ENCODE assay signal across 8 cellular contexts in genomic region chr11:102451041-102451692, GRCh38. TPM values are rescaled to one million over a fixed set of nuclear protein-coding genes. Genes with fewer than 3 reads are reported as not detected.
A peak's percentile ranks its signal among the peaks of the same experiment; 100 is the strongest.
DNase-seq lines count a peak whose midpoint lies in the region; ATAC-seq, FAIRE-seq and TF ChIP-seq lines count a peak whose summit lies in the region.

No MANE protein-coding gene starts in this region.

- H3K4me3 ChIP-seq in A549 (peak overlapping the region; percentile 80), mucosa of descending colon (peak overlapping the region; percentile 83)

- peak overlapping the region; percentile 92 to 99 (median 95) for H3K27ac Mint-ChIP-seq in IgD-negative memory B cell

- H3K9me3 ChIP-seq in A549 = no peaks in the 10 kb centered on the region
- H3K9me3 ChIP-seq in mucosa of descending colon = no peaks in the 10 kb centered on the region

- H3K27me3 Mint-ChIP-seq in IgD-negative memory B cell = no peaks in the 10 kb centered on the region

- H3K4me1 ChIP-seq in A549 (peaks cover 75% of the 10 kb centered on the region), mucosa of descending colon (ENCODE audit: low read depth) (peaks cover 17% of the 10 kb centered on the region)

- POLR2A ChIA-PET in A549 (lab: Yijun Ruan, JAX) = interaction anchor here (0.8 to 1.0 kb wide), 2 partner anchors 43 to 101 kb away, joined by 3 to 4 read pairs; no protein-coding TSS in a partner anchor

- no peak for TF ChIP-seq EP300 in A549 (IDR thresholded peaks at IDR 0.05)

- no peak for FAIRE-seq in A549 (lab: Jason Lieb, UNC)

- no peak for TF ChIP-seq RAD21 in A549 (conservative IDR thresholded peaks at IDR 0.05 in 1 of 2, IDR thresholded peaks at IDR 0.05 in 1 of 2)

- intact Hi-C loops in mucosa of descending colon (cut with DNase I, micrococcal nuclease) = no loop called here

- TF ChIP-seq POLR2A in A549 (IDR thresholded peaks at IDR 0.05; ENCODE audit: low read length) = no peak

- H3K36me3 Mint-ChIP-seq in IgD-negative memory B cell = peaks cover 2% of the 10 kb centered on the region

- peak overlapping the region; percentile 90 for H3K4me2 ChIP-seq in A549

- H3K27ac ChIP-seq in A549 = peak overlapping the region; percentile 96
- peak overlapping the region; percentile 79 for H3K27ac ChIP-seq in caudate nucleus (ENCODE audit: low read depth, low read length)

- CTCF ChIA-PET in A549 (lab: Yijun Ruan, JAX) = interaction anchor here (1.1 to 1.2 kb wide), 3 partner anchors 9 to 162 kb away, joined by 3 to 7 read pairs (median 6); no protein-coding TSS in a partner anchor

- no peak for ATAC-seq in A549
- ATAC-seq in mucosa of descending colon = no peak
- no peak for ATAC-seq in GM19397 (IDR thresholded peaks at IDR 0.05; ENCODE audit: unreplicated experiment)
- no peak for ATAC-seq in GM19455 (IDR thresholded peaks at IDR 0.05; ENCODE audit: unreplicated experiment)

- WGBS in A549 (ENCODE audit: missing lambda C conversion rate) = 10% methylated on average over 6 of the region's 6 CpGs

- H3K36me3 ChIP-seq in mucosa of descending colon (ENCODE audit: low read depth) = no peaks in the 10 kb centered on the region

- no peak for DNase-seq in A549 (ENCODE audit: low read depth in 1 of 2, low spot score in 1 of 2)
- no peak for DNase-seq in caudate nucleus (lab: John Stamatoyannopoulos, UW)
- DNase-seq in mucosa of descending colon = no peak
- no peak for DNase-seq in amniotic stem cell (lab: John Stamatoyannopoulos, UW)
- DNase-seq in stimulated activated CD4-positive, alpha-beta T cell treated with anti-CD3 and anti-CD28 coated beads, Interleukin-2, amount 100 ng/mL, for 24 hours = no peak

- no peak for TF ChIP-seq CTCF in A549 (IDR thresholded peaks at IDR 0.05)
- TF ChIP-seq CTCF in mucosa of descending colon (IDR thresholded peaks at IDR 0.05) = no peak

- no peaks in the 10 kb centered on the region for H3K9me3 Mint-ChIP-seq in IgD-negative memory B cell

- H3K4me3 Mint-ChIP-seq in IgD-negative memory B cell = peak overlapping the region; percentile 94 to 100 (median 98)

- H3K4me1 Mint-ChIP-seq in IgD-negative memory B cell = peaks cover 53 to 66% (median 62%) of the 10 kb centered on the region in 3 donors

TF ChIP-seq in A549, 52 proteins besides CTCF, POLR2A, EP300 and RAD21:
- TF ChIP-seq FOSB (CRISPR knock-in tag; IDR thresholded peaks at IDR 0.05) = no peak
- no peak for TF ChIP-seq TFCP2L1 (CRISPR knock-in tag; IDR thresholded peaks at IDR 0.05)
- TF ChIP-seq FOSL2 (IDR thresholded peaks at IDR 0.05) = no peak
- no peak for TF ChIP-seq FOSL2 (CRISPR knock-in tag; IDR thresholded peaks at IDR 0.05)
- no peak for TF ChIP-seq TP53 (CRISPR knock-in tag; IDR thresholded peaks at IDR 0.05)
- TF ChIP-seq, protein P1, sequence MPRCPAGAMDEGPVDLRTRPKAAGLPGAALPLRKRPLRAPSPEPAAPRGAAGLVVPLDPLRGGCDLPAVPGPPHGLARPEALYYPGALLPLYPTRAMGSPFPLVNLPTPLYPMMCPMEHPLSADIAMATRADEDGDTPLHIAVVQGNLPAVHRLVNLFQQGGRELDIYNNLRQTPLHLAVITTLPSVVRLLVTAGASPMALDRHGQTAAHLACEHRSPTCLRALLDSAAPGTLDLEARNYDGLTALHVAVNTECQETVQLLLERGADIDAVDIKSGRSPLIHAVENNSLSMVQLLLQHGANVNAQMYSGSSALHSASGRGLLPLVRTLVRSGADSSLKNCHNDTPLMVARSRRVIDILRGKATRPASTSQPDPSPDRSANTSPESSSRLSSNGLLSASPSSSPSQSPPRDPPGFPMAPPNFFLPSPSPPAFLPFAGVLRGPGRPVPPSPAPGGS (IDR thresholded peaks at IDR 0.05) = no peak
- no peak for TF ChIP-seq HOXB5 (CRISPR knock-in tag; IDR thresholded peaks at IDR 0.05)
- no peak for TF ChIP-seq ZSCAN20 (CRISPR knock-in tag; IDR thresholded peaks at IDR 0.05)
- TF ChIP-seq, protein P2, sequence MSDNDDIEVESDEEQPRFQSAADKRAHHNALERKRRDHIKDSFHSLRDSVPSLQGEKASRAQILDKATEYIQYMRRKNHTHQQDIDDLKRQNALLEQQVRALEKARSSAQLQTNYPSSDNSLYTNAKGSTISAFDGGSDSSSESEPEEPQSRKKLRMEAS (IDR thresholded peaks at IDR 0.05) = no peak
- TF ChIP-seq RFX5 (IDR thresholded peaks at IDR 0.05) = no peak
- TF ChIP-seq HOXA7 (CRISPR knock-in tag; IDR thresholded peaks at IDR 0.05) = no peak
- TF ChIP-seq ZFP36 (IDR thresholded peaks at IDR 0.05; ENCODE audit: borderline replicate concordance, partially characterized antibody) = no peak
- TF ChIP-seq ZC3H11A (IDR thresholded peaks at IDR 0.05) = no peak
- no peak for TF ChIP-seq CHD4 (IDR thresholded peaks at IDR 0.05; ENCODE audit: borderline replicate concordance)
- no peak for TF ChIP-seq JUNB (IDR thresholded peaks at IDR 0.05)
- TF ChIP-seq HDAC2 (IDR thresholded peaks at IDR 0.05) = no peak
TF ChIP-seq in A549: peak in this region for 0.

RNA-seq across cellular contexts. Expression of gene TMEM123, which starts 1.4 kb away (rescaled TPM):
- polyA plus RNA-seq in A549 (2011; rRNA removed) = 432 and 458 TPM in 2 replicates
- 66.4 and 75.8 TPM in 2 replicates for polyA plus RNA-seq in A549 (2012; cell fraction: cytosol; rRNA removed)
- 17.6 and 18.7 TPM in 2 replicates for polyA plus RNA-seq in A549 (2012; cell fraction: nucleus; rRNA removed)
- 197 to 215 TPM (median 199 TPM) in 3 replicates for polyA plus RNA-seq in A549 (2017; fragmentation: RNase III; extraction: RNeasy Plus Mini Kit Qiagen cat#74134 plus additional on column Dnase treatment)
- 159 and 220 TPM in 2 replicates for polyA minus RNA-seq in A549 (2011; rRNA and poly(A)+ RNA removed)
- 179 TPM for polyA plus RNA-seq in IgD-negative memory B cell
- total RNA-seq in mucosa of descending colon = 100 to 1,000 TPM; 153 to 205 (median 157) TPM
